In the genomic region with DNA sequence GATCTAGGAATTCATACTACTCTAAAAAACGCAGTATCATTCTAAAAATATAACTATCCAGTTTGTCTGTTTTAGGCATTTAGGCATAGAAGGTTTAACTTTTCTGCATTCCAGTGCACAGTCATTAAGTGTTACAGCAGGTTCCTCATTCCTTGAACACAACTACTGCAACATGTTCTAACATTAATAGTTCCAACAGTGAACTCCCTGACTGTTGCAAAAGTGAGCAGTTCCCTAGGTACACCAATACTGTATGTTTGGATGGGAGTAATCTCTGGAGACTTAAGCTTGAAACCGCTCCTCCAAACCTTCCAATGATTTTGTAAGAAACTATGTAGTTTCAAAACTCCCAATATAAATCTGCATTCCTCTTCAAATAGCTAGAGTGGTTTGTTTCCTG, we compare ENCODE assay signal across 21 cellular contexts. TPM values are rescaled to one million over a fixed set of nuclear protein-coding genes. Genes with fewer than 3 reads are reported as not detected.
DNase-seq lines count a peak whose midpoint lies in the region; ATAC-seq, FAIRE-seq and TF ChIP-seq lines count a peak whose summit lies in the region.
"Had no signal": no experiment of that assay in that cellular context is flagged by ENCODE, and none has a peak within 500 bp of the region (broad histone marks: within the 10 kb centered on the region; RNA-seq: fewer than 3 reads in every experiment).

No MANE protein-coding gene starts in this region.

- H3K4me1 Mint-ChIP-seq in astrocyte (ENCODE audit: low read depth, unreplicated experiment), result peaks cover 11% of the 10 kb centered on the region
- H3K4me1 Mint-ChIP-seq in immature natural killer cell, result no peaks in the 10 kb centered on the region
- H3K4me1 Mint-ChIP-seq: activated CD8-positive, alpha-beta memory T cell treated with anti-CD3 and anti-CD28 coated beads, Interleukin-2, amount 10 ng/mL, durations not matched to agents 7 days and 5 days; brain; stimulated activated effector memory CD8-positive, alpha-beta T cell treated with anti-CD3 and anti-CD28 coated beads, Interleukin-12 subunit alpha, Interleukin-12 subunit beta, amount 100 ng/mL, for 72 hours; WTC11 had no signal

- no peaks in the 10 kb centered on the region for H3K27me3 ChIP-seq in astrocyte (ENCODE audit: insufficient read depth, low read length)
- no peaks in the 10 kb centered on the region for H3K27me3 ChIP-seq in gastroesophageal sphincter
- H3K27me3 ChIP-seq in sigmoid colon, result no peaks in the 10 kb centered on the region
- no peaks in the 10 kb centered on the region for H3K27me3 ChIP-seq in aorta (ENCODE audit: control insufficient read depth in 1 of 2, insufficient read depth in 2 of 2, low read length in 1 of 2)

- peak; percentile 18 for DNase-seq in GM04504 (ENCODE audit: low read depth)
- DNase-seq in astrocyte (ENCODE audit: low read depth), result peak; percentile 23
- DNase-seq in sigmoid colon, result no peak
- DNase-seq in immature natural killer cell, result no peak
- no peak for DNase-seq in NCI-H146 (lab: John Stamatoyannopoulos, UW)
- DNase-seq in aorta, result no peak
- DNase-seq in Kasumi-1 (lab: John Stamatoyannopoulos, UW), result no peak
- DNase-seq: activated CD8-positive, alpha-beta memory T cell treated with anti-CD3 and anti-CD28 coated beads, Interleukin-2, amount 10 ng/mL, durations not matched to agents 7 days and 5 days; activated gamma-delta T cell; hippocampal formation; NCI-H1105 treated with DMSO at 0.1 percent for 48 hours; NCI-H226; SW 1271 had no signal

- no peaks in the 10 kb centered on the region for H4K20me1 ChIP-seq in astrocyte (ENCODE audit: insufficient read depth, low read length)

- H3K9me3 ChIP-seq in astrocyte (ENCODE audit: insufficient read depth, low read depth, low read length) (no peaks in the 10 kb centered on the region), gastroesophageal sphincter (no peaks in the 10 kb centered on the region), sigmoid colon (no peaks in the 10 kb centered on the region), aorta (ENCODE audit: control insufficient read depth, low read length) (no peaks in the 10 kb centered on the region)
- H3K9me3 ChIP-seq: HAP-1 had no signal

- H3K4me3 Mint-ChIP-seq in astrocyte (ENCODE audit: unreplicated experiment) (no peak overlapping the region), immature natural killer cell (no peak overlapping the region)
- H3K4me3 Mint-ChIP-seq: activated CD8-positive, alpha-beta memory T cell treated with anti-CD3 and anti-CD28 coated beads, Interleukin-2, amount 10 ng/mL, durations not matched to agents 7 days and 5 days; brain; nephron; stimulated activated effector memory CD8-positive, alpha-beta T cell treated with anti-CD3 and anti-CD28 coated beads, Interleukin-12 subunit alpha, Interleukin-12 subunit beta, amount 100 ng/mL, for 72 hours; WTC11 had no signal

- H3K9ac ChIP-seq in astrocyte (ENCODE audit: low read length), result no peak overlapping the region

- H3K4me3 ChIP-seq in astrocyte (ENCODE audit: insufficient read depth, low read depth, low read length) (no peak overlapping the region), gastroesophageal sphincter (no peak overlapping the region), sigmoid colon (no peak overlapping the region), aorta (ENCODE audit: low read length in 2 of 2) (no peak overlapping the region)
- H3K4me3 ChIP-seq: HAP-1 had no signal

- H3K27me3 Mint-ChIP-seq in astrocyte (ENCODE audit: low read depth, unreplicated experiment) (no peaks in the 10 kb centered on the region), immature natural killer cell (ENCODE audit: low read depth in 3 of 3) (no peaks in the 10 kb centered on the region)
- H3K27me3 Mint-ChIP-seq: activated CD8-positive, alpha-beta memory T cell treated with anti-CD3 and anti-CD28 coated beads, Interleukin-2, amount 10 ng/mL, durations not matched to agents 7 days and 5 days; brain had no signal

- H3K4me1 ChIP-seq in astrocyte (ENCODE audit: insufficient read depth, low read length) (peaks cover 5% of the 10 kb centered on the region), gastroesophageal sphincter (peaks cover 0 to 52% (median 0%) of the 10 kb centered on the region in 3 donors), sigmoid colon (peaks cover 0 to 53% (median 31%) of the 10 kb centered on the region in 4 donors), aorta (ENCODE audit: control insufficient read depth in 1 of 2, insufficient read depth in 2 of 2, low read length in 2 of 2) (peaks cover 0 to 3% of the 10 kb centered on the region in 2 donors)

- H3K4me2 ChIP-seq in astrocyte (ENCODE audit: low read length), result no peak overlapping the region

- H3K27ac Mint-ChIP-seq in astrocyte (ENCODE audit: unreplicated experiment) (no peak overlapping the region), immature natural killer cell (no peak overlapping the region)
- H3K27ac Mint-ChIP-seq: activated CD8-positive, alpha-beta memory T cell treated with anti-CD3 and anti-CD28 coated beads, Interleukin-2, amount 10 ng/mL, durations not matched to agents 7 days and 5 days; brain; stimulated activated effector memory CD8-positive, alpha-beta T cell treated with anti-CD3 and anti-CD28 coated beads, Interleukin-12 subunit alpha, Interleukin-12 subunit beta, amount 100 ng/mL, for 72 hours; WTC11 had no signal

- TF ChIP-seq EP300 in gastroesophageal sphincter (IDR thresholded peaks at IDR 0.05) (no peak), sigmoid colon (IDR thresholded peaks at IDR 0.05) (no peak)

- no peak overlapping the region for H2AFZ ChIP-seq in astrocyte (ENCODE audit: low read depth, low read length)

- TF ChIP-seq CTCF in astrocyte (IDR thresholded peaks at IDR 0.05; ENCODE audit: insufficient read depth, low read depth, low read length), result no peak
- TF ChIP-seq CTCF in gastroesophageal sphincter (IDR thresholded peaks at IDR 0.05), result no peak
- no peak for TF ChIP-seq CTCF in sigmoid colon (IDR thresholded peaks at IDR 0.05)

- H3K36me3 ChIP-seq in astrocyte (ENCODE audit: insufficient read depth, low read length) (no peaks in the 10 kb centered on the region), gastroesophageal sphincter (no peaks in the 10 kb centered on the region), sigmoid colon (no peaks in the 10 kb centered on the region), aorta (ENCODE audit: control insufficient read depth in 1 of 2, insufficient read depth in 2 of 2, low read length in 1 of 2) (no peaks in the 10 kb centered on the region)

- H3K27ac ChIP-seq in astrocyte (ENCODE audit: low read depth, low read length) (no peak overlapping the region), gastroesophageal sphincter (peak overlapping the region; percentile 69 to 76 (median 70)), sigmoid colon (peak overlapping the region; percentile 67 to 78 (median 74)), aorta (ENCODE audit: low read depth in 1 of 2, low read length in 2 of 2) (no peak overlapping the region)

- H3K9me3 Mint-ChIP-seq in astrocyte (ENCODE audit: unreplicated experiment) (no peaks in the 10 kb centered on the region), immature natural killer cell (no peaks in the 10 kb centered on the region)
- H3K9me3 Mint-ChIP-seq: brain; nephron; stimulated activated effector memory CD8-positive, alpha-beta T cell treated with anti-CD3 and anti-CD28 coated beads, Interleukin-12 subunit alpha, Interleukin-12 subunit beta, amount 100 ng/mL, for 72 hours; WTC11 had no signal

- H3K36me3 Mint-ChIP-seq in astrocyte (ENCODE audit: low read depth, unreplicated experiment) (no peaks in the 10 kb centered on the region), immature natural killer cell (peaks cover 0 to 9% (median 0%) of the 10 kb centered on the region in 3 donors)
- H3K36me3 Mint-ChIP-seq: brain, WTC11 had no signal

- 34 to 38% methylated on average over 2 of the region's 2 CpGs for WGBS in gastroesophageal sphincter (ENCODE audit: low coverage in 1 of 2), 2 donors
- 75 to 76% methylated on average over 2 of the region's 2 CpGs for WGBS in sigmoid colon, 2 donors
- WGBS in aorta, 2 donors, result 33 to 34% methylated on average over 2 of the region's 2 CpGs

- H3K79me2 ChIP-seq in astrocyte (ENCODE audit: insufficient read depth, low read length), result no peaks in the 10 kb centered on the region

- TF ChIP-seq POLR2A in gastroesophageal sphincter (IDR thresholded peaks at IDR 0.05) (no peak), sigmoid colon (IDR thresholded peaks at IDR 0.05) (no peak)

- no peak for FAIRE-seq in astrocyte (lab: Jason Lieb, UNC)
- FAIRE-seq: HepG2 had no signal

- intact Hi-C loops in sigmoid colon (cut with DNase I), result loop anchor here (10.0 kb wide), 1 partner anchor 428 kb away; no protein-coding TSS in a partner anchor
- intact Hi-C loops in aorta (cut with DNase I), result loop anchor here in 1 of 2 donors (5.0 kb wide), 1 partner anchor 541 kb away; no protein-coding TSS in a partner anchor

- ATAC-seq in gastroesophageal sphincter (peak; percentile 77), aorta (ENCODE audit: low FRiP score) (no peak)
- ATAC-seq: activated CD8-positive, alpha-beta memory T cell treated with anti-CD3 and anti-CD28 coated beads, Interleukin-2, amount 10 ng/mL, durations not matched to agents 7 days and 5 days; HepG2; left lobe of liver; stimulated activated effector memory CD8-positive, alpha-beta T cell treated with anti-CD3 and anti-CD28 coated beads, Interleukin-12 subunit alpha, Interleukin-12 subunit beta, amount 100 ng/mL, for 72 hours; WTC11 had no signal

RNA-seq across cellular contexts. Expression of gene UCHL5, which starts 46.2 kb away (rescaled TPM):
- total RNA-seq in astrocyte (26.4 and 33.3 TPM in 2 replicates), gastroesophageal sphincter (10 to 100 TPM; 24.1 to 42.7 (median 32.8) TPM), sigmoid colon (10 to 100 TPM; 24.6 to 47.6 (median 36.8) TPM), aorta (10 to 100 TPM; 26.2 to 29.7 TPM)
- polyA plus RNA-seq in sigmoid colon (10 to 100 TPM; 19.9 to 22.2 (median 21.0) TPM), immature natural killer cell (100 to 1,000 TPM in 2 of 3 donors, 10 to 100 TPM in 1; 95.6 to 149 (median 111) TPM), aorta (10 to 100 TPM; 10.5 to 17.9 TPM)

RNA-seq across cellular contexts. Expression of gene RO60, which starts 46.4 kb away (rescaled TPM):
- total RNA-seq in astrocyte (120 and 134 TPM in 2 replicates), gastroesophageal sphincter (100 to 1,000 TPM; 137 to 185 (median 150) TPM), sigmoid colon (100 to 1,000 TPM in 3 of 4 donors, 10 to 100 TPM in 1; 94.6 to 128 (median 111) TPM), aorta (10 to 100 TPM; 62.9 to 71.7 TPM)
- polyA plus RNA-seq in sigmoid colon (10 to 100 TPM in 2 of 3 donors, 1 to 10 TPM in 1; 8.7 to 12.6 (median 11.6) TPM), immature natural killer cell (100 to 1,000 TPM; 105 to 151 (median 149) TPM), aorta (1 to 10 TPM; 6.4 to 8.0 TPM)

Comparison
In these comparisons a context has a peak if more than half of its experiments do, and no peak if none do; other contexts are left out.
1. DNase-seq: peak in GM04504 (single experiment) and astrocyte (single experiment); none in sigmoid colon (single experiment), immature natural killer cell (0 of 3), NCI-H146 (single experiment), aorta (0 of 2) and Kasumi-1 (0 of 2).
2. H3K27ac ChIP-seq: peak in gastroesophageal sphincter (4 of 4) and sigmoid colon (4 of 4); none in astrocyte (single experiment) and aorta (0 of 2).